ENCODE assay signal across 23 cellular contexts in the genomic region with DNA sequence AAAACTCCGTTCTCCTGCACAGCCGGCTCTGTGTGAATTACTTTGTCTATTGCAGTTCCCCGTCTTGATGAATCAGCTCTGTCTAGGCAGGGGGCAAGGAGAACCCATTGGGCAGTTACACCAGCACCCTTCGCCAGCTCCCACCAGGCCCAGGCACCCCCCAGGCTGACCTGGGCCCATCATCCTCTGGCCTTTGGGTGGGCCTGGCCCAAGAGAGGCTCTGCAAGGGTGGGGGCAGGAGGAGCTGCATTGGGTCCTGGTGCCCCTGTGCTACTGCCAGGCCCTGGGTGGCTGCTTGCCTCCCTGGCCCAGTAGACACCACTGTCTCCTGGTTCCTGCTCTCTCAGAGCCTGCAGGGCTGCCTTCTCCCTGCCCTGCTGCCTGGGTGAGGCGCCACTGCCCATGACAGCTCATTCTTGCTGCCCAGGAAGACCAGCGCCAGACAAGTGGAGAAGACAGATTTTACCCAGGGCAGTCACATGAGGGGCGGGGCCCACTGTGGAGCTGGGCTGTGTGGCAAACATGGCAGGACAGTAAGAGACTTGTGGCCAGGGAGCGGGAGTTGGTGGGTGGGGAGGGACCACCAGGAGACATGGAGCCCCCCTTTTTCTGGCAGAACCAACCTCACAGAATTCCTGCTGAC.
DNase-seq lines count a peak whose midpoint lies in the region; ATAC-seq and TF ChIP-seq lines count a peak whose summit lies in the region.
"Had no signal": no experiment of that assay in that cellular context is flagged by ENCODE, and none has a peak within 500 bp of the region (broad histone marks: within the 10 kb centered on the region; RNA-seq: fewer than 3 reads in every experiment).

No MANE protein-coding gene starts in this region.

- H3K9me3 Mint-ChIP-seq in stimulated activated effector memory CD8-positive, alpha-beta T cell treated with anti-CD3 and anti-CD28 coated beads, Interleukin-12 subunit alpha, Interleukin-12 subunit beta, amount 100 ng/mL, for 72 hours, result no peaks in the 10 kb centered on the region
- H3K9me3 Mint-ChIP-seq: effector memory CD8-positive, alpha-beta T cell; stimulated activated naive CD8-positive, alpha-beta T cell treated with anti-CD3 and anti-CD28 coated beads, Interleukin-15, Interleukin-2, amounts not matched to agents 100 ng/mL and 50 ng/mL, for 24 hours had no signal

- no peak overlapping the region for H3K27ac Mint-ChIP-seq in stimulated activated effector memory CD8-positive, alpha-beta T cell treated with anti-CD3 and anti-CD28 coated beads, Interleukin-12 subunit alpha, Interleukin-12 subunit beta, amount 100 ng/mL, for 72 hours
- H3K27ac Mint-ChIP-seq: effector memory CD8-positive, alpha-beta T cell; stimulated activated naive CD8-positive, alpha-beta T cell treated with anti-CD3 and anti-CD28 coated beads, Interleukin-15, Interleukin-2, amounts not matched to agents 100 ng/mL and 50 ng/mL, for 24 hours had no signal

- WGBS in lower leg skin, 2 donors, result 77 to 84% methylated on average over 8 of the region's 8 CpGs
- WGBS in tibial nerve, 2 donors, result 61 to 73% methylated on average over 7 to 8 of the region's 8 CpGs

- no peaks in the 10 kb centered on the region for H3K9me3 ChIP-seq in MG63
- H3K9me3 ChIP-seq in tibial nerve, result no peaks in the 10 kb centered on the region
- H3K9me3 ChIP-seq: left ventricle myocardium inferior, sigmoid colon, uterus had no signal

- TF ChIP-seq EP300 in tibial nerve (IDR thresholded peaks at IDR 0.05), result no peak

- no peaks in the 10 kb centered on the region for H3K36me3 Mint-ChIP-seq in stimulated activated effector memory CD8-positive, alpha-beta T cell treated with anti-CD3 and anti-CD28 coated beads, Interleukin-12 subunit alpha, Interleukin-12 subunit beta, amount 100 ng/mL, for 72 hours

- H3K4me1 ChIP-seq in tibial nerve, result no peaks in the 10 kb centered on the region
- H3K4me1 ChIP-seq: left ventricle myocardium inferior, sigmoid colon, uterus had no signal

- peak; percentile 38 for DNase-seq in activated CD8-positive, alpha-beta memory T cell treated with anti-CD3 and anti-CD28 coated beads, Interleukin-2, amount 50 U/mL, for 48 hours
- no peak for DNase-seq in activated CD8-positive, alpha-beta memory T cell treated with anti-CD3 and anti-CD28 coated beads, Interleukin-2, amount 50 U/mL, for 4 hours
- DNase-seq in MG63 (peak; percentile 45), lower leg skin (ENCODE audit: low spot score in 2 of 2) (peak; percentile 10 to 68), inferior parietal cortex (ENCODE audit: extremely low spot score) (no peak), tibial nerve (ENCODE audit: low spot score in 2 of 2) (no peak)
- DNase-seq in stimulated activated effector memory CD8-positive, alpha-beta T cell treated with anti-CD3 and anti-CD28 coated beads, Interleukin-12 subunit alpha, Interleukin-12 subunit beta, amount 100 ng/mL, for 72 hours (ENCODE audit: low spot score in 2 of 2), result peak in 1 of 2 donors; percentile 35
- DNase-seq in central memory CD4-positive, alpha-beta T cell, result no peak
- DNase-seq: activated CD4-positive, alpha-beta T cell treated with anti-CD3 and anti-CD28 coated beads for 1 hour; activated naive CD4-positive, alpha-beta T cell treated with anti-CD3 and anti-CD28 coated beads, Interleukin-2, amount 50 U/mL, for 16 hours; C1 segment of cervical spinal cord; DMS 273 treated with DMSO at 0.1 percent for 48 hours; effector memory CD8-positive, alpha-beta T cell; GDM1; glutamatergic neuron; left ventricle myocardium inferior; NCI-H1105 treated with DMSO at 0.1 percent for 48 hours; NCI-H2171; NCI-H748 treated with DMSO at 0.1 percent for 48 hours; occipital lobe; sigmoid colon; uterus had no signal

- intact Hi-C loops in lower leg skin (cut with DNase I; ENCODE audit: low total_unique reads), result no loop called here

- H3K36me3 ChIP-seq in MG63 (no peaks in the 10 kb centered on the region), tibial nerve (no peaks in the 10 kb centered on the region)
- H3K36me3 ChIP-seq: left ventricle myocardium inferior, sigmoid colon, uterus had no signal

- H3K27me3 ChIP-seq in MG63 (peaks cover 13% of the 10 kb centered on the region), tibial nerve (no peaks in the 10 kb centered on the region)
- H3K27me3 ChIP-seq: uterus had no signal

- H3K4me3 Mint-ChIP-seq in stimulated activated effector memory CD8-positive, alpha-beta T cell treated with anti-CD3 and anti-CD28 coated beads, Interleukin-12 subunit alpha, Interleukin-12 subunit beta, amount 100 ng/mL, for 72 hours, result no peak overlapping the region
- H3K4me3 Mint-ChIP-seq: effector memory CD8-positive, alpha-beta T cell; stimulated activated naive CD8-positive, alpha-beta T cell treated with anti-CD3 and anti-CD28 coated beads, Interleukin-15, Interleukin-2, amounts not matched to agents 100 ng/mL and 50 ng/mL, for 24 hours had no signal

- H3K4me3 ChIP-seq in MG63 (no peak overlapping the region), lower leg skin (ENCODE audit: low read depth, poor library complexity, severe bottlenecking) (no peak overlapping the region), tibial nerve (no peak overlapping the region)
- H3K4me3 ChIP-seq: left ventricle myocardium inferior, sigmoid colon, uterus had no signal

- peak; percentile 12 for ATAC-seq in stimulated activated effector memory CD8-positive, alpha-beta T cell treated with anti-CD3 and anti-CD28 coated beads, Interleukin-12 subunit alpha, Interleukin-12 subunit beta, amount 100 ng/mL, for 72 hours
- ATAC-seq: effector memory CD8-positive, alpha-beta T cell had no signal

- no peaks in the 10 kb centered on the region for H3K4me1 Mint-ChIP-seq in stimulated activated effector memory CD8-positive, alpha-beta T cell treated with anti-CD3 and anti-CD28 coated beads, Interleukin-12 subunit alpha, Interleukin-12 subunit beta, amount 100 ng/mL, for 72 hours

- TF ChIP-seq CTCF in lower leg skin (IDR thresholded peaks at IDR 0.05) (no peak), tibial nerve (IDR thresholded peaks at IDR 0.05) (no peak)

- no peak overlapping the region for H3K27ac ChIP-seq in tibial nerve
- H3K27ac ChIP-seq: left ventricle myocardium inferior, sigmoid colon, uterus had no signal

- TF ChIP-seq POLR2A in lower leg skin (IDR thresholded peaks at IDR 0.05) (no peak), tibial nerve (IDR thresholded peaks at IDR 0.05) (no peak)

Comparison
In these comparisons a context has a peak if more than half of its experiments do, and no peak if none do; other contexts are left out.
1. DNase-seq: peak in activated CD8-positive, alpha-beta memory T cell treated with anti-CD3 and anti-CD28 coated beads, Interleukin-2, amount 50 U/mL, for 48 hours (single experiment), MG63 (single experiment) and lower leg skin (2 of 2); none in activated CD8-positive, alpha-beta memory T cell treated with anti-CD3 and anti-CD28 coated beads, Interleukin-2, amount 50 U/mL, for 4 hours (single experiment), central memory CD4-positive, alpha-beta T cell (single experiment), inferior parietal cortex (single experiment) and tibial nerve (0 of 2).